In the genomic region with DNA sequence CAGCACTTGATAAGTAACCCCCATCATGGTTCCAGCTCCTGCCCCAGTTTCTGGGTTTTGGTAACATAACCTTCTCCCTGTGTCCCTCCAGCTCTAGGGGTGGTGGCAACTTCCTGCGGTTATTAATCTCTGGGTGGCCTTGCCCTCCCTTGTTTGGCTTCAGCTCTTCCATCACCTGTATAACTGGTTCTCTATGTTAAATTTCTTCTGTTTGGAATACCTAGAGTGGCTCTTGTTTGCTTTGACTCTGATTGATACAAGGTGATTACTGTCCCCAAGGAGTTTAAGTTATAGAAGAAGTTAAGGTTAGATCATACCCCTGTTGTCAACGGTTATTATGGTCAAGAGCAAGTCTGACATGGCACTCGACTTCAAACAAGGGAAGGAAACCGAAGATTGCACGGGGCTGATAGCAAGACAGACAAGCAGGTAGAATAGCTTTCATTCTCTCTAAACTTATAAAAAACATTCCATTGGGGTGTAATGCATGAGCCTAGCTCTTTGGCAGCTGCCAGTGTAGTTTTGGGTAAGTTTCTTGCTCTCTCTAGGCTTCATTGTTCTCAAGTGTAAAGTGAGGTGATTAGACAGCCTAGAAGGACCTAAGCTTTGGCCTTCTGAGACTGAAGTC, we compare ENCODE assay signal across 20 cellular contexts. TPM values are rescaled to one million over a fixed set of nuclear protein-coding genes. Genes with fewer than 3 reads are reported as not detected.
DNase-seq lines count a peak whose midpoint lies in the region; ATAC-seq lines count a peak whose summit lies in the region.
"Had no signal": no experiment of that assay in that cellular context is flagged by ENCODE, and none has a peak within 500 bp of the region (broad histone marks: within the 10 kb centered on the region; RNA-seq: fewer than 3 reads in every experiment).

No MANE protein-coding gene starts in this region.

- H3K9me3 Mint-ChIP-seq in stimulated activated naive CD8-positive, alpha-beta T cell treated with anti-CD3 and anti-CD28 coated beads, Interleukin-15, amount 100 ng/mL, for 72 hours: peaks cover 40 to 48% of the 10 kb centered on the region in 2 donors
- H3K9me3 Mint-ChIP-seq in activated naive CD8-positive, alpha-beta T cell treated with anti-CD3 and anti-CD28 coated beads, Interleukin-2, amount 50 U/mL, for 24 hours: peaks cover 40% of the 10 kb centered on the region

- no peaks in the 10 kb centered on the region for H3K9me3 ChIP-seq in neuronal stem cell (replicated peaks in 1 of 2; ENCODE audit: control insufficient read depth in 2 of 2, insufficient read depth in 1 of 2, low read depth in 1 of 2, low read length in 2 of 2)
- H3K9me3 ChIP-seq: neutrophil had no signal

- H3K23ac ChIP-seq in neuronal stem cell (ENCODE audit: low read depth, low read length, poor library complexity): no peak overlapping the region

- ATAC-seq in activated CD4-positive, CD25-positive, alpha-beta regulatory T cell treated with anti-CD3 and anti-CD28 coated beads, Interleukin-2, amount 50 U/mL, for 24 hours: peak; percentile 29 to 42
- ATAC-seq in stimulated activated naive CD8-positive, alpha-beta T cell treated with anti-CD3 and anti-CD28 coated beads, Interleukin-15, amount 100 ng/mL, for 72 hours: no peak
- ATAC-seq in stimulated activated naive CD8-positive, alpha-beta T cell treated with anti-CD3 and anti-CD28 coated beads, Interleukin-15, Interleukin-2, amounts not matched to agents 100 U/mL and 50 U/mL, for 24 hours: no peak
- ATAC-seq in activated naive CD8-positive, alpha-beta T cell treated with anti-CD3 and anti-CD28 coated beads, Interleukin-2, amount 50 U/mL, for 24 hours: no peak
- ATAC-seq: HCT116 had no signal

- H3K27me3 ChIP-seq in neuronal stem cell (ENCODE audit: control insufficient read depth in 3 of 3, insufficient read depth in 3 of 3, low read depth in 1 of 3, low read length in 3 of 3): no peaks in the 10 kb centered on the region
- H3K27me3 ChIP-seq: ascending aorta had no signal

- no peak overlapping the region for H4K8ac ChIP-seq in neuronal stem cell (ENCODE audit: low read depth, low read length)

- peaks cover 36% of the 10 kb centered on the region for H3K36me3 Mint-ChIP-seq in activated naive CD8-positive, alpha-beta T cell treated with anti-CD3 and anti-CD28 coated beads, Interleukin-2, amount 50 U/mL, for 24 hours (ENCODE audit: low read depth)

- no peaks in the 10 kb centered on the region for H3K79me1 ChIP-seq in neuronal stem cell (ENCODE audit: low read depth, low read length)

- H3K4me1 Mint-ChIP-seq in stimulated activated naive CD8-positive, alpha-beta T cell treated with anti-CD3 and anti-CD28 coated beads, Interleukin-15, amount 100 ng/mL, for 72 hours: peaks cover 82% of the 10 kb centered on the region
- H3K4me1 Mint-ChIP-seq in activated naive CD8-positive, alpha-beta T cell treated with anti-CD3 and anti-CD28 coated beads, Interleukin-2, amount 50 U/mL, for 24 hours: peaks cover 67% of the 10 kb centered on the region

- WGBS in neuronal stem cell (ENCODE audit: extremely low coverage in 2 of 2, insufficient read length in 2 of 2, insufficient replicate concordance in 1 of 2), 2 donors: no CpG with 5 or more reads among the region's 5 CpGs

- H2BK5ac ChIP-seq in neuronal stem cell (ENCODE audit: low read length): no peak overlapping the region

- H3K4me2 ChIP-seq in neuronal stem cell (ENCODE audit: insufficient read depth, low read length, poor library complexity, severe bottlenecking): no peak overlapping the region

- no peak overlapping the region for H3K4ac ChIP-seq in neuronal stem cell (ENCODE audit: low read length)

- H3K4me3 Mint-ChIP-seq in stimulated activated naive CD8-positive, alpha-beta T cell treated with anti-CD3 and anti-CD28 coated beads, Interleukin-15, amount 100 ng/mL, for 72 hours: peak overlapping the region; percentile 29 to 57
- no peak overlapping the region for H3K4me3 Mint-ChIP-seq in activated naive CD8-positive, alpha-beta T cell treated with anti-CD3 and anti-CD28 coated beads, Interleukin-2, amount 50 U/mL, for 24 hours
- H3K4me3 Mint-ChIP-seq: dendritic cell treated with granulocyte-macrophage colony-stimulating factor and Interleukin-4, amounts not matched to agents 40 ng/mL and 50 ng/mL, for 4 days had no signal

- no peak overlapping the region for H2BK120ac ChIP-seq in neuronal stem cell (ENCODE audit: low read depth, low read length)

- H3K36me3 ChIP-seq in neuronal stem cell (replicated peaks in 1 of 2; ENCODE audit: control insufficient read depth in 2 of 2, insufficient read depth in 2 of 2, low read length in 2 of 2): no peaks in the 10 kb centered on the region
- H3K36me3 ChIP-seq: ascending aorta, neutrophil had no signal

- H3K27ac Mint-ChIP-seq in stimulated activated naive CD8-positive, alpha-beta T cell treated with anti-CD3 and anti-CD28 coated beads, Interleukin-15, amount 100 ng/mL, for 72 hours: peak overlapping the region; percentile 31 to 62
- peak overlapping the region; percentile 13 for H3K27ac Mint-ChIP-seq in activated naive CD8-positive, alpha-beta T cell treated with anti-CD3 and anti-CD28 coated beads, Interleukin-2, amount 50 U/mL, for 24 hours
- H3K27ac Mint-ChIP-seq: dendritic cell treated with granulocyte-macrophage colony-stimulating factor and Interleukin-4, amounts not matched to agents 40 ng/mL and 50 ng/mL, for 4 days had no signal

- no peak overlapping the region for H2AFZ ChIP-seq in neuronal stem cell (ENCODE audit: low read length)

- no peak overlapping the region for H3K27ac ChIP-seq in neuronal stem cell (replicated peaks; ENCODE audit: low read length)
- H3K27ac ChIP-seq: ascending aorta, neutrophil had no signal

- DNase-seq in activated CD4-positive, CD25-positive, alpha-beta regulatory T cell (lab: John Stamatoyannopoulos, UW): no peak
- no peak for DNase-seq in stimulated activated naive CD8-positive, alpha-beta T cell treated with anti-CD3 and anti-CD28 coated beads, Interleukin-15, amount 100 ng/mL, for 72 hours
- DNase-seq in stimulated activated naive CD8-positive, alpha-beta T cell treated with anti-CD3 and anti-CD28 coated beads, Interleukin-15, Interleukin-2, amounts not matched to agents 100 U/mL and 50 U/mL, for 24 hours: no peak
- no peak for DNase-seq in activated naive CD8-positive, alpha-beta T cell treated with anti-CD3 and anti-CD28 coated beads, Interleukin-2, amount 50 U/mL, for 24 hours
- no peak for DNase-seq in NCI-H187 (lab: John Stamatoyannopoulos, UW)
- no peak for DNase-seq in neuronal stem cell (ENCODE audit: low spot score)
- DNase-seq in GDM1 (lab: John Stamatoyannopoulos, UW): no peak
- DNase-seq: activated effector memory CD4-positive, alpha-beta T cell treated with anti-CD3 and anti-CD28 coated beads, Interleukin-2, amount 50 U/mL, for 16 hours; central memory CD4-positive, alpha-beta T cell; DMS53; NCI-H1105; NCI-H2029; NCI-H69; substantia nigra had no signal

- no peak overlapping the region for H3K18ac ChIP-seq in neuronal stem cell (ENCODE audit: low read length)

- no peaks in the 10 kb centered on the region for H3K4me1 ChIP-seq in neuronal stem cell (ENCODE audit: control insufficient read depth in 2 of 2, insufficient read depth in 1 of 2, low read depth in 1 of 2, low read length in 2 of 2)
- H3K4me1 ChIP-seq: ascending aorta had no signal

- no peaks in the 10 kb centered on the region for H3K27me3 Mint-ChIP-seq in stimulated activated naive CD8-positive, alpha-beta T cell treated with anti-CD3 and anti-CD28 coated beads, Interleukin-15, amount 100 ng/mL, for 72 hours
- no peaks in the 10 kb centered on the region for H3K27me3 Mint-ChIP-seq in activated naive CD8-positive, alpha-beta T cell treated with anti-CD3 and anti-CD28 coated beads, Interleukin-2, amount 50 U/mL, for 24 hours

- H2BK12ac ChIP-seq in neuronal stem cell (ENCODE audit: low read length): no peak overlapping the region

- no peak overlapping the region for H2AK5ac ChIP-seq in neuronal stem cell (ENCODE audit: low read depth, low read length)

- H3K9ac ChIP-seq in neuronal stem cell (ENCODE audit: low read depth, low read length, poor library complexity): no peak overlapping the region

- no peak overlapping the region for H4K91ac ChIP-seq in neuronal stem cell (ENCODE audit: low read depth, low read length, poor library complexity)

- H3K14ac ChIP-seq in neuronal stem cell (ENCODE audit: low read length): no peak overlapping the region

- H2BK15ac ChIP-seq in neuronal stem cell (ENCODE audit: low read length): no peak overlapping the region

- no peak overlapping the region for H3K4me3 ChIP-seq in neuronal stem cell (ENCODE audit: low read length in 2 of 2)
- H3K4me3 ChIP-seq: ascending aorta, lung had no signal

RNA-seq across cellular contexts. Expression of a gene that starts 11.0 kb away (rescaled TPM):
- polyA plus RNA-seq in neuronal stem cell (2013, experiment 1 of 2): 0.10 TPM
- 0.06 TPM for polyA plus RNA-seq in neuronal stem cell (2013, experiment 2 of 2)

Comparison
In these comparisons a context has a peak if more than half of its experiments do, and no peak if none do; other contexts are left out.
1. ATAC-seq: peak in activated CD4-positive, CD25-positive, alpha-beta regulatory T cell treated with anti-CD3 and anti-CD28 coated beads, Interleukin-2, amount 50 U/mL, for 24 hours (2 of 2); none in stimulated activated naive CD8-positive, alpha-beta T cell treated with anti-CD3 and anti-CD28 coated beads, Interleukin-15, amount 100 ng/mL, for 72 hours (single experiment), stimulated activated naive CD8-positive, alpha-beta T cell treated with anti-CD3 and anti-CD28 coated beads, Interleukin-15, Interleukin-2, amounts not matched to agents 100 U/mL and 50 U/mL, for 24 hours (single experiment) and activated naive CD8-positive, alpha-beta T cell treated with anti-CD3 and anti-CD28 coated beads, Interleukin-2, amount 50 U/mL, for 24 hours (single experiment).